ENCODE assay signal across 1 cellular context in the genomic region with DNA sequence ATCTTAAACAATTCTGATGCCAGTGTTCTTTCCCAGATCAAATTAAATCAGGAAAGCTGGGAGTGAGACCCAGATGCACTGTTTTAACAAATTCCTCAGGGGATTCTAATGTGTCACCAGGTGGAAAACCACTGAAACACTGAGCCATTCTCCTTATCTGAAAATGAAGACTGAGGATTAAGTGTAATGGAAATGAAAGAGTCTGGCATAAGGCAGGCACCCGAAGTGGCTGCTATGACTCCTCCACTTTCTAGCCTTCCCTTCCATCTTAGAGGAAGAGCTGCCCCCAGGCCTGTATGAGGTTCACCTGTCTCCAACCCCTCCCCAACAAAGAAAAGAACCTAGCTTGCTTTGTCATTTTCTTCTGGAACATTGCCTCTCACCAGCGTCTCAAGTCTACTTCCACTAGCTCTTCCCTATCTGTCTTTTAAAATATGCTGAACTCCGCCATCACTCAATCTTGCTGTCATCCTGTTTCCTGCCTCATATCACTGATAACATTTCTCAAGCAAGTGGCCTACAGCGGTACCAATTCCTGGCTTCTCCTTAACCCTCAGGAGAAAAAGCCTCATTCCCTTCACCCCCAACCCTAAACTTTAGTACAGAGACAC.
TF ChIP-seq lines count a peak whose summit lies in the region.

No MANE protein-coding gene starts in this region.

TF ChIP-seq in K562, 482 proteins besides CTCF, POLR2A, EP300 and RAD21 (continued from another document and continues in another):
- TF ChIP-seq, protein P1, sequence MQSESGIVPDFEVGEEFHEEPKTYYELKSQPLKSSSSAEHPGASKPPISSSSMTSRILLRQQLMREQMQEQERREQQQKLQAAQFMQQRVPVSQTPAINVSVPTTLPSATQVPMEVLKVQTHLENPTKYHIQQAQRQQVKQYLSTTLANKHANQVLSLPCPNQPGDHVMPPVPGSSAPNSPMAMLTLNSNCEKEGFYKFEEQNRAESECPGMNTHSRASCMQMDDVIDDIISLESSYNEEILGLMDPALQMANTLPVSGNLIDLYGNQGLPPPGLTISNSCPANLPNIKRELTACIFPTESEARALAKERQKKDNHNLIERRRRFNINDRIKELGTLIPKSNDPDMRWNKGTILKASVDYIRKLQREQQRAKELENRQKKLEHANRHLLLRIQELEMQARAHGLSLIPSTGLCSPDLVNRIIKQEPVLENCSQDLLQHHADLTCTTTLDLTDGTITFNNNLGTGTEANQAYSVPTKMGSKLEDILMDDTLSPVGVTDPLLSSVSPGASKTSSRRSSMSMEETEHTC (IDR thresholded peaks at IDR 0.05) = no peak
- TF ChIP-seq NBN (IDR thresholded peaks at IDR 0.05; ENCODE audit: low read depth) (peak; percentile 68; the same call in 1 of the 2 replicates), ARID1B (IDR thresholded peaks at IDR 0.05) (peak; percentile 97), HNRNPLL (IDR thresholded peaks at IDR 0.05; ENCODE audit: low read depth, low read length, poor library complexity, severe bottlenecking) (no peak), HCFC1 (IDR thresholded peaks at IDR 0.05; ENCODE audit: low read depth, low read length) (no peak), STAT5A (IDR thresholded peaks at IDR 0.05; ENCODE audit: borderline replicate concordance, low read length) (peak; percentile 67), MEIS2 (IDR thresholded peaks at IDR 0.05; ENCODE audit: partially characterized antibody) (peak; percentile 99), ELF1 (tag; IDR thresholded peaks at IDR 0.05) (no peak), ARHGAP35 (IDR thresholded peaks at IDR 0.05; ENCODE audit: partially characterized antibody) (no peak), SOX6 (IDR thresholded peaks at IDR 0.05) (no peak; the same call in none of the 2 replicates), BRD9 (IDR thresholded peaks at IDR 0.05; ENCODE audit: low read depth, partially characterized antibody) (no peak), KHSRP (IDR thresholded peaks at IDR 0.05) (no peak), POLR3A (IDR thresholded peaks at IDR 0.05; ENCODE audit: borderline replicate concordance, extremely low read depth, insufficient read depth, insufficient read length) (no peak), ILF3 (IDR thresholded peaks at IDR 0.05; ENCODE audit: borderline replicate concordance) (no peak), PHF8 (IDR thresholded peaks at IDR 0.05; ENCODE audit: borderline replicate concordance, low read length) (no peak), ESRRA (IDR thresholded peaks at IDR 0.05; ENCODE audit: borderline replicate concordance, low read depth) (0 out of 2 replicates have a peak, but pooled peaks have one; percentile 20), ZNF75A (CRISPR knock-in tag; IDR thresholded peaks at IDR 0.05) (no peak), TAF15 (IDR thresholded peaks at IDR 0.05; ENCODE audit: low read depth, low read length) (no peak), SMC3 (conservative IDR thresholded peaks at IDR 0.05; ENCODE audit: insufficient read depth, low read depth, low read length) (no peak), TBL1XR1 (IDR thresholded peaks at IDR 0.05; ENCODE audit: low read length in 2 of 2) (0 out of 4 replicates have a peak, but pooled peaks of 1 of the 2 experiments have one; percentile 60), TEAD4 (IDR thresholded peaks at IDR 0.05; ENCODE audit: low read length) (peak; percentile 90), TEAD4 (CRISPR knock-in tag; IDR thresholded peaks at IDR 0.05; ENCODE audit: borderline replicate concordance) (no peak), MCM3 (IDR thresholded peaks at IDR 0.05) (no peak), TBP (optimal IDR thresholded peaks at IDR 0.05; ENCODE audit: low read depth, low read length) (peak; percentile 19), ZEB2 (IDR thresholded peaks at IDR 0.05) (peak; percentile 90; the same call in 1 of the 2 replicates), CXXC5 (CRISPR knock-in tag; IDR thresholded peaks at IDR 0.05) (0 out of 2 replicates have a peak, but pooled peaks have one; percentile 23), SMARCA4 (IDR thresholded peaks at IDR 0.05) (peak; percentile 96), SETDB1 (IDR thresholded peaks at IDR 0.05; ENCODE audit: low read length) (no peak), ZKSCAN8 (CRISPR knock-in tag; IDR thresholded peaks at IDR 0.05) (no peak), U2AF2 (optimal IDR thresholded peaks at IDR 0.05; ENCODE audit: low read depth, low read length) (no peak), DIDO1 (tag; IDR thresholded peaks at IDR 0.05; ENCODE audit: low read depth) (no peak)
- TF ChIP-seq, protein P2, sequence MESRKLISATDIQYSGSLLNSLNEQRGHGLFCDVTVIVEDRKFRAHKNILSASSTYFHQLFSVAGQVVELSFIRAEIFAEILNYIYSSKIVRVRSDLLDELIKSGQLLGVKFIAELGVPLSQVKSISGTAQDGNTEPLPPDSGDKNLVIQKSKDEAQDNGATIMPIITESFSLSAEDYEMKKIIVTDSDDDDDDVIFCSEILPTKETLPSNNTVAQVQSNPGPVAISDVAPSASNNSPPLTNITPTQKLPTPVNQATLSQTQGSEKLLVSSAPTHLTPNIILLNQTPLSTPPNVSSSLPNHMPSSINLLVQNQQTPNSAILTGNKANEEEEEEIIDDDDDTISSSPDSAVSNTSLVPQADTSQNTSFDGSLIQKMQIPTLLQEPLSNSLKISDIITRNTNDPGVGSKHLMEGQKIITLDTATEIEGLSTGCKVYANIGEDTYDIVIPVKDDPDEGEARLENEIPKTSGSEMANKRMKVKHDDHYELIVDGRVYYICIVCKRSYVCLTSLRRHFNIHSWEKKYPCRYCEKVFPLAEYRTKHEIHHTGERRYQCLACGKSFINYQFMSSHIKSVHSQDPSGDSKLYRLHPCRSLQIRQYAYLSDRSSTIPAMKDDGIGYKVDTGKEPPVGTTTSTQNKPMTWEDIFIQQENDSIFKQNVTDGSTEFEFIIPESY (CRISPR knock-in tag; IDR thresholded peaks at IDR 0.05) = no peak
- TF ChIP-seq, protein P3, sequence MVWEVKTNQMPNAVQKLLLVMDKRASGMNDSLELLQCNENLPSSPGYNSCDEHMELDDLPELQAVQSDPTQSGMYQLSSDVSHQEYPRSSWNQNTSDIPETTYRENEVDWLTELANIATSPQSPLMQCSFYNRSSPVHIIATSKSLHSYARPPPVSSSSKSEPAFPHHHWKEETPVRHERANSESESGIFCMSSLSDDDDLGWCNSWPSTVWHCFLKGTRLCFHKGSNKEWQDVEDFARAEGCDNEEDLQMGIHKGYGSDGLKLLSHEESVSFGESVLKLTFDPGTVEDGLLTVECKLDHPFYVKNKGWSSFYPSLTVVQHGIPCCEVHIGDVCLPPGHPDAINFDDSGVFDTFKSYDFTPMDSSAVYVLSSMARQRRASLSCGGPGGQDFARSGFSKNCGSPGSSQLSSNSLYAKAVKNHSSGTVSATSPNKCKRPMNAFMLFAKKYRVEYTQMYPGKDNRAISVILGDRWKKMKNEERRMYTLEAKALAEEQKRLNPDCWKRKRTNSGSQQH (CRISPR knock-in tag; IDR thresholded peaks at IDR 0.05) = no peak
- TF ChIP-seq, protein P4, sequence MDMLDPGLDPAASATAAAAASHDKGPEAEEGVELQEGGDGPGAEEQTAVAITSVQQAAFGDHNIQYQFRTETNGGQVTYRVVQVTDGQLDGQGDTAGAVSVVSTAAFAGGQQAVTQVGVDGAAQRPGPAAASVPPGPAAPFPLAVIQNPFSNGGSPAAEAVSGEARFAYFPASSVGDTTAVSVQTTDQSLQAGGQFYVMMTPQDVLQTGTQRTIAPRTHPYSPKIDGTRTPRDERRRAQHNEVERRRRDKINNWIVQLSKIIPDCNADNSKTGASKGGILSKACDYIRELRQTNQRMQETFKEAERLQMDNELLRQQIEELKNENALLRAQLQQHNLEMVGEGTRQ (CRISPR knock-in tag; IDR thresholded peaks at IDR 0.05) = no peak
- TF ChIP-seq, protein P5, sequence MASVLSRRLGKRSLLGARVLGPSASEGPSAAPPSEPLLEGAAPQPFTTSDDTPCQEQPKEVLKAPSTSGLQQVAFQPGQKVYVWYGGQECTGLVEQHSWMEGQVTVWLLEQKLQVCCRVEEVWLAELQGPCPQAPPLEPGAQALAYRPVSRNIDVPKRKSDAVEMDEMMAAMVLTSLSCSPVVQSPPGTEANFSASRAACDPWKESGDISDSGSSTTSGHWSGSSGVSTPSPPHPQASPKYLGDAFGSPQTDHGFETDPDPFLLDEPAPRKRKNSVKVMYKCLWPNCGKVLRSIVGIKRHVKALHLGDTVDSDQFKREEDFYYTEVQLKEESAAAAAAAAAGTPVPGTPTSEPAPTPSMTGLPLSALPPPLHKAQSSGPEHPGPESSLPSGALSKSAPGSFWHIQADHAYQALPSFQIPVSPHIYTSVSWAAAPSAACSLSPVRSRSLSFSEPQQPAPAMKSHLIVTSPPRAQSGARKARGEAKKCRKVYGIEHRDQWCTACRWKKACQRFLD (CRISPR knock-in tag; IDR thresholded peaks at IDR 0.05) = peak; percentile 14; the same call in 1 of the 2 replicates
- TF ChIP-seq, protein P6, sequence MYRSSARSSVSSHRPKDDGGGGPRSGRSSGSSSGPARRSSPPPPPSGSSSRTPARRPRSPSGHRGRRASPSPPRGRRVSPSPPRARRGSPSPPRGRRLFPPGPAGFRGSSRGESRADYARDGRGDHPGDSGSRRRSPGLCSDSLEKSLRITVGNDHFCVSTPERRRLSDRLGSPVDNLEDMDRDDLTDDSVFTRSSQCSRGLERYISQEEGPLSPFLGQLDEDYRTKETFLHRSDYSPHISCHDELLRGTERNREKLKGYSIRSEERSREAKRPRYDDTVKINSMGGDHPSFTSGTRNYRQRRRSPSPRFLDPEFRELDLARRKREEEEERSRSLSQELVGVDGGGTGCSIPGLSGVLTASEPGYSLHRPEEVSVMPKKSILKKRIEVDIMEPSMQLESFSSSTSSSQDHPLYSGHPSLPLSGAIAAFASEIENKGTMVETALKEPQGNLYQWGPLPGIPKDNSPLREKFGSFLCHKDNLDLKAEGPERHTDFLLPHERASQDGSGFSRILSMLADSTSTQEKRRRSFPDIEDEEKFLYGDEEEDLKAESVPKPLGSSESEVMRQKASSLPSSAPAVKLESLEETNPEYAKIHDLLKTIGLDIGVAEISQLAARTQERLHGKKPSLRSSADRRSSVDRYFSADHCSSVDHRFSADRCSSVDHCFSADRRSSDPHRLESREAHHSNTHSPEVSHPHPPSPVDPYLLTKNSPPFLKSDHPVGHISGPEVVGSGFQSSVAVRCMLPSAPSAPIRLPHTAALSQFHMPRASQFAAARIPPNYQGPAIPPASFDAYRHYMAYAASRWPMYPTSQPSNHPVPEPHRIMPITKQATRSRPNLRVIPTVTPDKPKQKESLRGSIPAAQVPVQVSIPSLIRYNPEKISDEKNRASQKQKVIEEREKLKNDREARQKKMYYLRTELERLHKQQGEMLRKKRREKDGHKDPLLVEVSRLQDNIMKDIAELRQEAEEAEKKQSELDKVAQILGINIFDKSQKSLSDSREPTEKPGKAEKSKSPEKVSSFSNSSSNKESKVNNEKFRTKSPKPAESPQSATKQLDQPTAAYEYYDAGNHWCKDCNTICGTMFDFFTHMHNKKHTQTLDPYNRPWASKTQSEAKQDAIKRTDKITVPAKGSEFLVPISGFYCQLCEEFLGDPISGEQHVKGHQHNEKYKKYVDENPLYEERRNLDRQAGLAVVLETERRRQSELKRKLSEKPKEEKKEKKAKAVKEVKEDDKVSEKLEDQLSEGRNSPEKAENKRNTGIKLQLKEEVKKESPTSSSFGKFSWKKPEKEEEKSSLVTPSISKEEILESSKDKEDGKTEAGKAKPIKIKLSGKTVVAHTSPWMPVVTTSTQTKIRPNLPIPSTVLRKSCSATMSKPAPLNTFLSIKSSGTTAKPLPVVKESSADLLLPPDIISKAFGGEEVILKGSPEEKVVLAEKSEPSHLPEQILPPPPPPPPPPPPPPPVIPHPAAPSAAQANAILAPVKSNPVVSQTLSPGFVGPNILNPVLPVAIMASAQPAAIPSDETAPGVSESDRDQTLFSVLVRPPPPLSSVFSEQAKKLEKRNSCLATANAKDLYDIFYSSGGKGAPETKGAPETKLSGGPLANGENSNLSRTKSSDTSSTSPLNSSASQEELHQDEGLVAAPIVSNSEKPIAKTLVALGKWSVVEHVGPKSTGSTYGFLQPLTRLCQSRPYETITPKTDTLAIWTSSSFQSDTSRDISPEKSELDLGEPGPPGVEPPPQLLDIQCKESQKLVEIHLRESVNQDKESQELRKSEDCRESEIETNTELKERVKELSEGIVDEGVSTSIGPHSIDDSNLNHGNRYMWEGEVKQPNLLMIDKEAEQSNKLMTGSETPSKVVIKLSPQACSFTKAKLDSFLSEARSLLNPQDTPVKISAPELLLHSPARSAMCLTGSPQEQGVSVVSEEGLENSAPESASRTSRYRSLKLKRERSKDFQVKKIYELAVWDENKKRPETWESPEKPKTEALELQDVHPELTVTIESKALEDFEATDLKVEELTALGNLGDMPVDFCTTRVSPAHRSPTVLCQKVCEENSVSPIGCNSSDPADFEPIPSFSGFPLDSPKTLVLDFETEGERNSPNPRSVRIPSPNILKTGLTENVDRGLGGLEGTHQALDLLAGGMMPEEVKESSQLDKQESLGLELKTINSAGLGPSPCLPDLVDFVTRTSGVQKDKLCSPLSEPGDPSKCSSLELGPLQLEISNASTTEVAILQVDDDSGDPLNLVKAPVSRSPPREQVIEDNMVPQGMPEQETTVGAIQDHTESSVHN (IDR thresholded peaks at IDR 0.05; ENCODE audit: borderline replicate concordance in 1 of 2, low read depth in 1 of 2) = no peak
- TF ChIP-seq, protein P7, sequence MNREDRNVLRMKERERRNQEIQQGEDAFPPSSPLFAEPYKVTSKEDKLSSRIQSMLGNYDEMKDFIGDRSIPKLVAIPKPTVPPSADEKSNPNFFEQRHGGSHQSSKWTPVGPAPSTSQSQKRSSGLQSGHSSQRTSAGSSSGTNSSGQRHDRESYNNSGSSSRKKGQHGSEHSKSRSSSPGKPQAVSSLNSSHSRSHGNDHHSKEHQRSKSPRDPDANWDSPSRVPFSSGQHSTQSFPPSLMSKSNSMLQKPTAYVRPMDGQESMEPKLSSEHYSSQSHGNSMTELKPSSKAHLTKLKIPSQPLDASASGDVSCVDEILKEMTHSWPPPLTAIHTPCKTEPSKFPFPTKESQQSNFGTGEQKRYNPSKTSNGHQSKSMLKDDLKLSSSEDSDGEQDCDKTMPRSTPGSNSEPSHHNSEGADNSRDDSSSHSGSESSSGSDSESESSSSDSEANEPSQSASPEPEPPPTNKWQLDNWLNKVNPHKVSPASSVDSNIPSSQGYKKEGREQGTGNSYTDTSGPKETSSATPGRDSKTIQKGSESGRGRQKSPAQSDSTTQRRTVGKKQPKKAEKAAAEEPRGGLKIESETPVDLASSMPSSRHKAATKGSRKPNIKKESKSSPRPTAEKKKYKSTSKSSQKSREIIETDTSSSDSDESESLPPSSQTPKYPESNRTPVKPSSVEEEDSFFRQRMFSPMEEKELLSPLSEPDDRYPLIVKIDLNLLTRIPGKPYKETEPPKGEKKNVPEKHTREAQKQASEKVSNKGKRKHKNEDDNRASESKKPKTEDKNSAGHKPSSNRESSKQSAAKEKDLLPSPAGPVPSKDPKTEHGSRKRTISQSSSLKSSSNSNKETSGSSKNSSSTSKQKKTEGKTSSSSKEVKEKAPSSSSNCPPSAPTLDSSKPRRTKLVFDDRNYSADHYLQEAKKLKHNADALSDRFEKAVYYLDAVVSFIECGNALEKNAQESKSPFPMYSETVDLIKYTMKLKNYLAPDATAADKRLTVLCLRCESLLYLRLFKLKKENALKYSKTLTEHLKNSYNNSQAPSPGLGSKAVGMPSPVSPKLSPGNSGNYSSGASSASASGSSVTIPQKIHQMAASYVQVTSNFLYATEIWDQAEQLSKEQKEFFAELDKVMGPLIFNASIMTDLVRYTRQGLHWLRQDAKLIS (CRISPR knock-in tag; IDR thresholded peaks at IDR 0.05) = no peak
- TF ChIP-seq, protein P8, sequence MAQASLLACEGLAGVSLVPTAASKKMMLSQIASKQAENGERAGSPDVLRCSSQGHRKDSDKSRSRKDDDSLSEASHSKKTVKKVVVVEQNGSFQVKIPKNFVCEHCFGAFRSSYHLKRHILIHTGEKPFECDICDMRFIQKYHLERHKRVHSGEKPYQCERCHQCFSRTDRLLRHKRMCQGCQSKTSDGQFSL (CRISPR knock-in tag; IDR thresholded peaks at IDR 0.05) = no peak
- TF ChIP-seq, protein P8 (tag; IDR thresholded peaks at IDR 0.05) = no peak
